Comparison of ENCODE assay signal across 8 cellular contexts in the genomic region with DNA sequence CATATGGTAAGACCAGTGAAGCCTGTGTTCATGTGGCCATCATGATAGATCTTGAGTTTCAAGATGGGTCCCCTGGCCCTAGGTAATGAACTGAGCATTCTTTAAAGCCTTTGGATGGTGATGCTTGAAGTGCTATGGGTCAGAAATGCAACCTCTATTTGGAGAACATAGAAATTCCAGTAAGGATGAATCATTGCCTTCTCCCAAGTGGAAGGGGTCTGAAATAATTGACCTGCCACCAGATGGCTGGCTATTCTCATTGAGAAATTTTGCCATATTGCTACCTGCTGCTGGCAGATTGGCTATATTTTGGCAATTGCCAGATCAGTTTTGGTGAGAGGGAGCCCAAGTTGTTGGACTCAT. TPM values are rescaled to one million over a fixed set of nuclear protein-coding genes. Genes with fewer than 3 reads are reported as not detected.
DNase-seq lines count a peak whose midpoint lies in the region; ATAC-seq and TF ChIP-seq lines count a peak whose summit lies in the region.

No MANE protein-coding gene starts in this region.

- peak overlapping the region; percentile 40 for H3K4me3 ChIP-seq in A673 (ENCODE audit: low read depth, low read length, poor library complexity, severe bottlenecking)
- H3K4me3 ChIP-seq in HUES64 (ENCODE audit: low read length): peak overlapping the region; percentile 35

- peaks cover 10% of the 10 kb centered on the region for H3K4me1 Mint-ChIP-seq in MCF 10A (ENCODE audit: insufficient read depth, unreplicated experiment)
- H3K4me1 Mint-ChIP-seq in mesothelial cell of epicardium: peaks cover 34% of the 10 kb centered on the region

- no peaks in the 10 kb centered on the region for H3K36me3 Mint-ChIP-seq in MCF 10A (ENCODE audit: insufficient read depth, unreplicated experiment)
- H3K36me3 Mint-ChIP-seq in mesothelial cell of epicardium: peaks cover 2% of the 10 kb centered on the region

- H3K4me1 ChIP-seq in A673 (ENCODE audit: insufficient read depth, low read length, poor library complexity, severe bottlenecking): peaks cover 9% of the 10 kb centered on the region
- 0 out of 2 replicates have a peak, but pooled peaks cover 3% of the 10 kb centered on the region for H3K4me1 ChIP-seq in HUES64 (ENCODE audit: insufficient read depth, low read length)

- H3K27me3 ChIP-seq in A673 (replicated peaks; ENCODE audit: insufficient read depth, low read depth, low read length, poor library complexity) (no peaks in the 10 kb centered on the region), HUES64 (ENCODE audit: insufficient read depth, low read length) (peaks cover 11% of the 10 kb centered on the region)

- H3K27ac Mint-ChIP-seq in MCF 10A (ENCODE audit: low read depth, unreplicated experiment) (peak overlapping the region; percentile 64), mesothelial cell of epicardium (peak overlapping the region; percentile 98)

- no TSS peak for BruUV-seq in A673 (replicated peaks; lab: Mats Ljungman, UMichigan)
- no TSS peak for BruUV-seq in MCF 10A (replicated peaks; lab: Mats Ljungman, UMichigan)

- no peaks in the 10 kb centered on the region for H3K9me3 ChIP-seq in A673 (ENCODE audit: low read depth, low read length, poor library complexity, severe bottlenecking)
- no peaks in the 10 kb centered on the region for H3K9me3 ChIP-seq in HUES64 (ENCODE audit: insufficient read depth, low read depth, low read length)

- TF ChIP-seq CTCF in A673 (conservative IDR thresholded peaks at IDR 0.05; ENCODE audit: low read depth, low read length): no peak
- TF ChIP-seq CTCF in MCF 10A (IDR thresholded peaks at IDR 0.05; ENCODE audit: unreplicated experiment): no peak
- TF ChIP-seq CTCF in mesothelial cell of epicardium (IDR thresholded peaks at IDR 0.05; ENCODE audit: unreplicated experiment): no peak

- POLR2A ChIA-PET in A673 (lab: Charles Lee; ENCODE audit: low non-redundant PET) (no interaction called here), MCF 10A (lab: Yijun Ruan, JAX) (interaction anchor here (0.7 to 4.1 kb wide), 13 partner anchors 16 to 518 kb away, joined by 3 to 22 read pairs (median 3); a partner anchor contains a TSS)

- H3K9me3 Mint-ChIP-seq in MCF 10A (ENCODE audit: unreplicated experiment): no peaks in the 10 kb centered on the region
- H3K9me3 Mint-ChIP-seq in mesothelial cell of epicardium: no peaks in the 10 kb centered on the region

- peak overlapping the region; percentile 77 for H3K4me3 Mint-ChIP-seq in MCF 10A (ENCODE audit: unreplicated experiment)
- H3K4me3 Mint-ChIP-seq in mesothelial cell of epicardium: peak overlapping the region; percentile 96

- intact Hi-C loops in A673 (cut with micrococcal nuclease; ENCODE audit: unreplicated experiment): no loop called here
- intact Hi-C loops in MCF 10A (cut with micrococcal nuclease): loop anchor here (2.0 to 5.0 kb wide), 2 partner anchors 52 to 100 kb away; a partner anchor contains a TSS

- ATAC-seq in GM19395 (IDR thresholded peaks at IDR 0.05; ENCODE audit: unreplicated experiment): no peak

- peak overlapping the region; percentile 62 for H3K27ac ChIP-seq in A673 (ENCODE audit: low read depth, low read length, poor library complexity, severe bottlenecking)
- H3K27ac ChIP-seq in HUES64 (ENCODE audit: low read depth, low read length): no peak overlapping the region

- H3K36me3 ChIP-seq in A673 (ENCODE audit: insufficient read depth, low read length, poor library complexity, severe bottlenecking) (no peaks in the 10 kb centered on the region), HUES64 (ENCODE audit: insufficient read depth, low read length) (no peaks in the 10 kb centered on the region)

- CTCF ChIA-PET in A673 (lab: Charles Lee): interaction anchor here (1.1 kb wide), 1 partner anchor 53 kb away, joined by 5 read pairs; a partner anchor contains a TSS
- CTCF ChIA-PET in MCF 10A (lab: Yijun Ruan, JAX): interaction anchor here (0.6 to 2.7 kb wide), 5 partner anchors 10 to 78 kb away, joined by 3 to 12 read pairs (median 4); no protein-coding TSS in a partner anchor

- no peaks in the 10 kb centered on the region for H3K27me3 Mint-ChIP-seq in MCF 10A (ENCODE audit: insufficient read depth, unreplicated experiment)
- no peaks in the 10 kb centered on the region for H3K27me3 Mint-ChIP-seq in mesothelial cell of epicardium (ENCODE audit: low read depth)

- no peak overlapping the region for H3K9ac ChIP-seq in HUES64 (ENCODE audit: low read depth, low read length)

- DNase-seq in A673 (ENCODE audit: low spot score) (no peak), MCF 10A (ENCODE audit: unreplicated experiment) (no peak), mesothelial cell of epicardium (ENCODE audit: low spot score in 2 of 2, unreplicated experiment in 2 of 2) (no peak), HPDE6-E6E7 (ENCODE audit: extremely low spot score) (no peak), 8988T (no peak), anterior cingulate cortex (lab: John Stamatoyannopoulos, UW) (no peak)

RNA-seq across cellular contexts. Expression of a gene that starts 0.7 kb away (rescaled TPM):
- total RNA-seq in A673 (2021): 18.7 and 19.4 TPM in 2 replicates
- 9.0 TPM for polyA plus RNA-seq in HUES64 (2013, experiment 1 of 2)
- polyA plus RNA-seq in HUES64 (2013, experiment 2 of 2): 12.8 TPM
- 3.8 and 5.8 TPM in 2 replicates for total RNA-seq in MCF 10A (2022)
- total RNA-seq in mesothelial cell of epicardium: 419 to 500 TPM (median 425 TPM) in 3 replicates

RNA-seq across cellular contexts. Expression of a gene that starts 37.7 kb away (rescaled TPM):
- total RNA-seq in A673 (2021) (not detected in 2 replicates), MCF 10A (2022) (not detected in 2 replicates), mesothelial cell of epicardium (0.11 to 0.53 TPM (median 0.20 TPM) in 3 replicates)
- 0.10 TPM for polyA plus RNA-seq in HUES64 (2013, experiment 1 of 2)
- 0.25 TPM for polyA plus RNA-seq in HUES64 (2013, experiment 2 of 2)

RNA-seq across cellular contexts. Expression of a gene that starts 53.0 kb away (rescaled TPM):
- 15.6 and 17.9 TPM in 2 replicates for total RNA-seq in A673 (2021)
- polyA plus RNA-seq in HUES64 (2013, experiment 1 of 2): 5.6 TPM
- 6.3 TPM for polyA plus RNA-seq in HUES64 (2013, experiment 2 of 2)
- total RNA-seq in MCF 10A (2022): 9.7 and 9.9 TPM in 2 replicates
- 12.0 to 12.4 TPM (median 12.4 TPM) in 3 replicates for total RNA-seq in mesothelial cell of epicardium

Comparison
In these comparisons a context has a peak if more than half of its experiments do, and no peak if none do; other contexts are left out.
1. RNA of a gene that starts 0.7 kb away (total RNA-seq): 419 to 500 TPM in mesothelial cell of epicardium; 18.7 to 19.4 TPM in A673 and 3.8 to 5.8 TPM in MCF 10A; every median in the first group is over 10 times any median in the second.